17 cellular contexts compared by ENCODE assay signal in genomic region chr3:182491571-182491970, GRCh38.
A peak's percentile ranks its signal among the peaks of the same experiment; 100 is the strongest.
DNase-seq lines count a peak whose midpoint lies in the region; ATAC-seq and TF ChIP-seq lines count a peak whose summit lies in the region.
"Had no signal": no experiment of that assay in that cellular context is flagged by ENCODE, and none has a peak within 500 bp of the region (broad histone marks: within the 10 kb centered on the region; RNA-seq: fewer than 3 reads in every experiment).

No MANE protein-coding gene starts in this region.

- peak; percentile 58 for ATAC-seq in left colon
- no peak for ATAC-seq in GM21447 (IDR thresholded peaks at IDR 0.05; ENCODE audit: unreplicated experiment)
- ATAC-seq in right cardiac atrium: no peak
- ATAC-seq: heart left ventricle, left ventricle myocardium superior, Right ventricle myocardium inferior, T-cell had no signal

- H3K4me1 Mint-ChIP-seq in H9: peaks cover 14% of the 10 kb centered on the region in 2 experiments
- H3K4me1 Mint-ChIP-seq: T-cell had no signal

- no peak overlapping the region for H2BK5ac ChIP-seq in H9 (ENCODE audit: insufficient read length, low read length)

- H3K56ac ChIP-seq in H9 (ENCODE audit: insufficient read length, low read depth, low read length): no peak overlapping the region

- H4K20me1 ChIP-seq in H9 (ENCODE audit: control insufficient read depth, insufficient read depth, insufficient read length): no peaks in the 10 kb centered on the region

- no peaks in the 10 kb centered on the region for H3K79me1 ChIP-seq in H9 (ENCODE audit: insufficient read depth, low read depth, low read length, poor library complexity, severe bottlenecking)

- H2BK12ac ChIP-seq in H9 (ENCODE audit: insufficient read length, low read depth, low read length): no peak overlapping the region

- no peak overlapping the region for H2BK120ac ChIP-seq in H9 (ENCODE audit: low read depth, low read length, poor library complexity, severe bottlenecking)

- H2AFZ ChIP-seq in H9 (ENCODE audit: low read length): no peak overlapping the region
- H2AFZ ChIP-seq: GM23248 had no signal

- no peaks in the 10 kb centered on the region for H3K27me3 Mint-ChIP-seq in H9 (ENCODE audit: low read depth)
- H3K27me3 Mint-ChIP-seq: dendritic cell treated with granulocyte-macrophage colony-stimulating factor and Interleukin-4, amounts not matched to agents 40 ng/mL and 50 ng/mL, for 4 days; T-cell had no signal

- peak overlapping the region in 1 of 3 experiments; percentile 5; a peak in 1 of 7 replicates for H3K27ac Mint-ChIP-seq in H9
- H3K27ac Mint-ChIP-seq: dendritic cell treated with granulocyte-macrophage colony-stimulating factor and Interleukin-4, amounts not matched to agents 40 ng/mL and 50 ng/mL, for 4 days; T-cell had no signal

- H3K9me3 ChIP-seq in H9 (ENCODE audit: control insufficient read depth, low read depth, low read length) (no peaks in the 10 kb centered on the region), right cardiac atrium (ENCODE audit: control insufficient read depth, low read length) (no peaks in the 10 kb centered on the region)
- H3K9me3 ChIP-seq: Caco-2, heart left ventricle had no signal

- peaks cover 2% of the 10 kb centered on the region; the same call in 1 of the 2 replicates for H3K4me1 ChIP-seq in H9 (ENCODE audit: insufficient read depth, low read length)
- no peaks in the 10 kb centered on the region for H3K4me1 ChIP-seq in right cardiac atrium (ENCODE audit: control insufficient read depth, insufficient read depth, low read length)
- H3K4me1 ChIP-seq: Caco-2, heart left ventricle had no signal

- H3K27me3 ChIP-seq in H9 (ENCODE audit: insufficient read depth, low read length) (no peaks in the 10 kb centered on the region), right cardiac atrium (ENCODE audit: control insufficient read depth, insufficient read depth) (no peaks in the 10 kb centered on the region)
- H3K27me3 ChIP-seq: cardiac muscle cell had no signal

- no peak overlapping the region for H4K5ac ChIP-seq in H9 (ENCODE audit: insufficient read length, low read depth, low read length)

- no peak for TF ChIP-seq CTCF in H9 (conservative IDR thresholded peaks at IDR 0.05)

- no peak overlapping the region for H3K4me2 ChIP-seq in H9 (ENCODE audit: insufficient read depth, insufficient read length, low read length)

- no peak overlapping the region for H2BK15ac ChIP-seq in H9 (ENCODE audit: low read depth, low read length)

- no peak overlapping the region for H2AK5ac ChIP-seq in H9 (ENCODE audit: insufficient read length, low read length)

- H3K23me2 ChIP-seq in H9 (ENCODE audit: insufficient read length, low read depth, low read length, poor library complexity, severe bottlenecking): no peaks in the 10 kb centered on the region

- H3K9me3 Mint-ChIP-seq in H9: no peaks in the 10 kb centered on the region
- H3K9me3 Mint-ChIP-seq: dendritic cell treated with granulocyte-macrophage colony-stimulating factor and Interleukin-4, amounts not matched to agents 40 ng/mL and 50 ng/mL, for 4 days; T-cell had no signal

- no peak overlapping the region for H4K91ac ChIP-seq in H9 (ENCODE audit: insufficient read length, low read depth, low read length)

- no peak overlapping the region for H3K9ac ChIP-seq in H9 (ENCODE audit: extremely low read depth, insufficient read length, low read length)
- H3K9ac ChIP-seq: GM23248 had no signal

- no peak overlapping the region for H3K4ac ChIP-seq in H9 (ENCODE audit: low read depth, low read length)

- peak; percentile 77 for DNase-seq in DMS153 treated with DMSO at 0.1 percent for 48 hours (lab: John Stamatoyannopoulos, UW; ENCODE audit: unreplicated experiment)
- DNase-seq in NCI-H1092 (lab: John Stamatoyannopoulos, UW): peak; percentile 52
- DNase-seq in NCI-H69 (lab: John Stamatoyannopoulos, UW): peak; percentile 93
- DNase-seq in left colon: no peak
- no peak for DNase-seq in H9
- DNase-seq in right cardiac atrium: no peak
- DNase-seq: activated gamma-delta T cell treated with Interleukin-2 at 50 U/mL for 16 hours, Caco-2, GM23248, heart left ventricle, left ventricle myocardium superior, NCI-H1694, T-cell had no signal

- H3K27ac ChIP-seq in H9 (ENCODE audit: insufficient read length, low read depth, low read length) (no peak overlapping the region), right cardiac atrium (ENCODE audit: low read length) (no peak overlapping the region)
- H3K27ac ChIP-seq: cardiac muscle cell, GM23248, heart left ventricle had no signal

- H2BK20ac ChIP-seq in H9 (ENCODE audit: low read depth, low read length, poor library complexity, severe bottlenecking): no peak overlapping the region

- no peak overlapping the region for H3K4me3 Mint-ChIP-seq in H9
- H3K4me3 Mint-ChIP-seq: dendritic cell treated with granulocyte-macrophage colony-stimulating factor and Interleukin-4, amounts not matched to agents 40 ng/mL and 50 ng/mL, for 4 days; T-cell had no signal

- H3K4me3 ChIP-seq in right cardiac atrium (ENCODE audit: low read length): no peak overlapping the region
- H3K4me3 ChIP-seq: cardiac muscle cell, GM23248, heart left ventricle had no signal

- H3T11ph ChIP-seq in H9 (ENCODE audit: low read length): no peak overlapping the region

- no peak overlapping the region for H3K14ac ChIP-seq in H9 (ENCODE audit: insufficient read depth, low read length)

- no peak overlapping the region for H4K8ac ChIP-seq in H9 (replicated peaks; ENCODE audit: insufficient read length, low read depth, low read length)

- no peak overlapping the region for H3K18ac ChIP-seq in H9 (ENCODE audit: insufficient read length, low read depth, low read length)

- H3K23ac ChIP-seq in H9 (ENCODE audit: insufficient read length, low read depth, low read length): no peak overlapping the region

- H3K79me2 ChIP-seq in H9 (ENCODE audit: insufficient read depth, low read length): no peaks in the 10 kb centered on the region

- intact Hi-C loops in left colon (cut with DNase I, micrococcal nuclease) (no loop called here), right cardiac atrium (cut with DNase I) (no loop called here)

- no CpG with 5 or more reads among the region's 3 CpGs for WGBS in H9 (ENCODE audit: extremely low coverage, insufficient read length, low lambda C conversion rate)
- 76% methylated on average over 3 of the region's 3 CpGs for WGBS in right cardiac atrium

- no peaks in the 10 kb centered on the region for H3K36me3 Mint-ChIP-seq in H9 (ENCODE audit: insufficient read depth in 1 of 3, low read depth in 3 of 3)
- H3K36me3 Mint-ChIP-seq: T-cell had no signal

Comparison
In these comparisons a context has a peak if more than half of its experiments do, and no peak if none do; other contexts are left out.
1. DNase-seq: peak in DMS153 treated with DMSO at 0.1 percent for 48 hours (single experiment), NCI-H1092 (single experiment) and NCI-H69 (single experiment); none in left colon (0 of 2), H9 (single experiment) and right cardiac atrium (0 of 3).